ENCODE assay signal across 8 cellular contexts in genomic region chr9:5628530-5629311, GRCh38. TPM values are rescaled to one million over a fixed set of nuclear protein-coding genes. Genes with fewer than 3 reads are reported as not detected.
DNase-seq lines count a peak whose midpoint lies in the region; ATAC-seq and FAIRE-seq lines count a peak whose summit lies in the region.

RIC1 (plus strand) TSS chr9:5629107; CDS start chr9:5629310, 203 bp downstream.

- H3K27me3 ChIP-seq in NT2/D1 (ENCODE audit: insufficient read depth, insufficient read length) = no peaks in the 10 kb centered on the region

- peak within 1 kb of the TSS; percentile 94 for H3K27ac ChIP-seq in mesodermal cell (ENCODE audit: low read depth, low read length, severe bottlenecking)

- peak; percentile 95 for DNase-seq in Caki2 (ENCODE audit: low read depth)
- peak; percentile 85 for DNase-seq in HTR-8/SVneo (ENCODE audit: insufficient read length, low spot score)
- peak; percentile 69 for DNase-seq in NT2/D1 (ENCODE audit: low read depth, low spot score)
- DNase-seq in activated CD8-positive, alpha-beta memory T cell treated with anti-CD3 and anti-CD28 coated beads, Interleukin-2, amount 50 U/mL, for 4 hours = peak; percentile 87
- DNase-seq in stimulated activated CD8-positive, alpha-beta memory T cell treated with anti-CD3 and anti-CD28 coated beads, Interleukin-15, amount 100 ng/mL, for 24 hours (ENCODE audit: low read depth) = peak; percentile 80

- no peaks in the 10 kb centered on the region for H3K4me1 ChIP-seq in NT2/D1 (ENCODE audit: insufficient read depth, insufficient read length)
- peaks cover 23% of the 10 kb centered on the region for H3K4me1 ChIP-seq in mesodermal cell (ENCODE audit: control insufficient read depth, insufficient read depth, low read length, poor library complexity, severe bottlenecking)

- ATAC-seq in GM21367 (IDR thresholded peaks at IDR 0.05; ENCODE audit: unreplicated experiment) = peak; percentile 45

- peak within 1 kb of the TSS; percentile 82 for H3K4me3 ChIP-seq in NT2/D1 (ENCODE audit: insufficient read length, low read depth)
- peak within 1 kb of the TSS; percentile 85 for H3K4me3 ChIP-seq in mesodermal cell (ENCODE audit: extremely low read depth, insufficient read depth, low read length, poor library complexity, severe bottlenecking)

- peak within 1 kb of the TSS; percentile 94 for H3K9ac ChIP-seq in NT2/D1 (ENCODE audit: insufficient read length, low read depth)

- FAIRE-seq in HTR-8/SVneo (lab: Jason Lieb, UNC) = no peak

- H3K36me3 ChIP-seq in NT2/D1 (ENCODE audit: insufficient read depth, insufficient read length, low read length) (peaks cover 4% of the 10 kb centered on the region), mesodermal cell (ENCODE audit: control insufficient read depth, insufficient read depth, low read length) (peaks cover 5% of the 10 kb centered on the region)

- WGBS in mesodermal cell (ENCODE audit: insufficient coverage in 2 of 2), 2 experiments = 0% methylated on average over 43 to 62 of the region's 84 CpGs

- in situ Hi-C loops in Caki2 (cut with HindIII; ENCODE audit: low pct_unique_long_range_greater_than_20kb, low sequenced_read_pairs) = no loop called here
- in situ Hi-C loops in endometrial microvascular endothelial cells (cut with HindIII; ENCODE audit: inconsistent ontology term, low pct_unique_long_range_greater_than_20kb, low sequenced_read_pairs) = no loop called here

- no peaks in the 10 kb centered on the region for H3K9me3 ChIP-seq in NT2/D1 (ENCODE audit: insufficient read depth, low read length)
- H3K9me3 ChIP-seq in mesodermal cell (ENCODE audit: control insufficient read depth, low read length) = no peaks in the 10 kb centered on the region

RNA-seq across cellular contexts. Expression of gene RIC1, which starts in this region (rescaled TPM):
- total RNA-seq in Caki2 (2014; rRNA removed; shearing (Covaris generic); ENCODE audit: low replicate concordance) = 7.4 TPM in 2 replicates
- total RNA-seq in endometrial microvascular endothelial cells (ENCODE audit: inconsistent ontology term) = 18.1 TPM
- polyA plus RNA-seq in mesodermal cell (2013, experiment 1 of 2) = 23.1 TPM
- polyA plus RNA-seq in mesodermal cell (2013, experiment 2 of 2) = 20.8 TPM

Comparison
In these comparisons a context has a peak if more than half of its experiments do, and no peak if none do; other contexts are left out.
1. Peak in every context shown above with its lines: DNase-seq, ATAC-seq, H3K4me3 ChIP-seq and H3K27ac ChIP-seq.